ENCODE assay signal across 21 cellular contexts in the genomic region with DNA sequence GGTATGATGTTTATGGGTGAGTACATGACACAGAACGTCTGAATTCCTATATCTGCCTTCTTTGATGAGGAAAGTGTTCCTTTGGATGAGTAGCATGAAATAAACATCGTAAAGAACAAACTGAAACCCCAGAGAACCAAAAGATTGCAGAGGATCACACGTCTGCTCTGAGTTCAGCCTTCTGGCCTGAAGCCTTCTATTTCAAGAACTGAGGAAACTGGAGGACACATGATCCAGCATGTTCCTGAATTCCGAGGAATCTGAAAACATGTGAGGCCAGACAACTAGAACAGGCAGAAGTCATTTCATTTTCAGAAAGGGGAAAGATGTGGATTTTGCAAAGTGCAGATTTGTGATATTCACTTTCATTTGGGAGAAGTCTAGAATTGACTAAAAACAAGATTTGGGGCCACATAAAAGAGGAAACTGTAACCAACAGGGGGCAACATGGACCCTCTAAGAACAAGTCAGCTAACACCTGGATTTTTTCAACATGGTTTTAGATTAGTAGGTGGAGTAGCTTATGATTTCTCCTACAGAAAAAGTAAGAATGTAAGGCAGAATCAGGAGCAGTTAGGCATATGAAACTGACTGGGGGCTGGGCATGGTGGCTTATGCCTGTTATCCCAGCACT. TPM values are rescaled to one million over a fixed set of nuclear protein-coding genes. Genes with fewer than 3 reads are reported as not detected.
A peak's percentile ranks its signal among the peaks of the same experiment; 100 is the strongest.
DNase-seq lines count a peak whose midpoint lies in the region; FAIRE-seq and TF ChIP-seq lines count a peak whose summit lies in the region.
"Had no signal": no experiment of that assay in that cellular context is flagged by ENCODE, and none has a peak within 500 bp of the region (broad histone marks: within the 10 kb centered on the region; RNA-seq: fewer than 3 reads in every experiment).

No MANE protein-coding gene starts in this region.

- no peaks in the 10 kb centered on the region for H3K27me3 ChIP-seq in mammary epithelial cell (ENCODE audit: insufficient read depth, low read length)
- no peaks in the 10 kb centered on the region for H3K27me3 ChIP-seq in mesenchymal stem cell (ENCODE audit: control insufficient read depth in 1 of 2, insufficient read depth in 1 of 2, low read length in 2 of 2)
- H3K27me3 ChIP-seq in tibial nerve = no peaks in the 10 kb centered on the region
- H3K27me3 ChIP-seq: Peyer's patch had no signal

- no peak overlapping the region for H2BK12ac ChIP-seq in mesenchymal stem cell (ENCODE audit: low read length in 2 of 2)

- TF ChIP-seq EP300 in tibial nerve (IDR thresholded peaks at IDR 0.05) = peak in 1 of 2 donors; percentile 24

- intact Hi-C loops in mammary epithelial cell (cut with micrococcal nuclease) = no loop called here

- H3K23ac ChIP-seq in mesenchymal stem cell (ENCODE audit: low read length in 2 of 2) = no peak overlapping the region

- peak; percentile 51 for FAIRE-seq in HTR-8/SVneo (lab: Jason Lieb, UNC)
- FAIRE-seq: GM12891 had no signal

- no peak overlapping the region for H3K18ac ChIP-seq in mesenchymal stem cell (ENCODE audit: low read depth in 1 of 2, low read length in 2 of 2)

- H2AK5ac ChIP-seq in mesenchymal stem cell (ENCODE audit: low read length, severe bottlenecking) = no peak overlapping the region

- H3K27ac ChIP-seq in mammary epithelial cell (ENCODE audit: insufficient read depth, low read depth, low read length) (no peak overlapping the region), mesenchymal stem cell (ENCODE audit: low read length, poor library complexity, severe bottlenecking) (no peak overlapping the region), tibial nerve (no peak overlapping the region)
- H3K27ac ChIP-seq: Peyer's patch had no signal

- TF ChIP-seq POLR2A in tibial nerve (IDR thresholded peaks at IDR 0.05) = no peak

- H3K79me2 ChIP-seq in mammary epithelial cell (ENCODE audit: insufficient read depth, low read length) = no peaks in the 10 kb centered on the region

- H3K14ac ChIP-seq in mesenchymal stem cell (ENCODE audit: low read length in 2 of 2) = no peak overlapping the region

- H3K36me3 ChIP-seq in mammary epithelial cell (ENCODE audit: insufficient read depth, low read length) (no peaks in the 10 kb centered on the region), mesenchymal stem cell (ENCODE audit: control insufficient read depth in 1 of 2, insufficient read depth in 2 of 2, low read depth in 1 of 2, low read length in 2 of 2) (no peaks in the 10 kb centered on the region), tibial nerve (no peaks in the 10 kb centered on the region)
- H3K36me3 ChIP-seq: Peyer's patch had no signal

- dilution Hi-C loops in mammary epithelial cell (cut with HindIII; ENCODE audit: low sequenced_read_pairs) = no loop called here

- peak overlapping the region; percentile 48 for H3K4me2 ChIP-seq in mammary epithelial cell (ENCODE audit: insufficient read depth, low read depth, low read length)
- H3K4me2 ChIP-seq in mesenchymal stem cell (ENCODE audit: low read length, poor library complexity, severe bottlenecking) = no peak overlapping the region

- no peaks in the 10 kb centered on the region for H4K20me1 ChIP-seq in mammary epithelial cell (ENCODE audit: insufficient read depth, low read length)

- H3K9ac ChIP-seq in mammary epithelial cell (ENCODE audit: insufficient read depth, low read length) (no peak overlapping the region), mesenchymal stem cell (ENCODE audit: low read length) (peak overlapping the region; percentile 37)

- WGBS in mammary epithelial cell (ENCODE audit: low coverage, missing lambda C conversion rate) = 5% methylated on average over 4 of the region's 4 CpGs
- 64% methylated on average over 4 of the region's 4 CpGs for WGBS in mesenchymal stem cell
- 60 to 64% methylated on average over 4 of the region's 4 CpGs for WGBS in tibial nerve, 2 donors

- H3K4ac ChIP-seq in mesenchymal stem cell (ENCODE audit: low read depth in 1 of 2, low read length in 2 of 2) = no peak overlapping the region

- H4K91ac ChIP-seq in mesenchymal stem cell (ENCODE audit: low read length) = no peak overlapping the region

- CTCF ChIA-PET in mammary epithelial cell (lab: Charles Lee; ENCODE audit: low non-redundant PET) = no interaction called here

- no peaks in the 10 kb centered on the region for H3K9me3 ChIP-seq in mammary epithelial cell (replicated peaks; ENCODE audit: insufficient read depth, low read length)
- H3K9me3 ChIP-seq in mesenchymal stem cell (ENCODE audit: control insufficient read depth, low read length) = no peaks in the 10 kb centered on the region
- H3K9me3 ChIP-seq in tibial nerve = no peaks in the 10 kb centered on the region
- H3K9me3 ChIP-seq: Peyer's patch had no signal

- H3K79me1 ChIP-seq in mesenchymal stem cell (replicated peaks; ENCODE audit: low read length, poor library complexity, severe bottlenecking) = no peaks in the 10 kb centered on the region

- TF ChIP-seq CTCF in mammary epithelial cell (conservative IDR thresholded peaks at IDR 0.05 in 1 of 2, IDR thresholded peaks at IDR 0.05 in 1 of 2; ENCODE audit: extremely low read depth in 1 of 2, insufficient read depth in 1 of 2, low read depth in 1 of 2, low read length in 2 of 2) (peak in 1 of 2 donors; percentile 0), tibial nerve (IDR thresholded peaks at IDR 0.05) (no peak)

- H3K4me1 ChIP-seq in mammary epithelial cell (ENCODE audit: insufficient read depth, low read length) (no peaks in the 10 kb centered on the region), mesenchymal stem cell (ENCODE audit: control insufficient read depth, insufficient read depth, low read depth, low read length) (no peaks in the 10 kb centered on the region), tibial nerve (no peaks in the 10 kb centered on the region)
- H3K4me1 ChIP-seq: Peyer's patch had no signal

- no peak overlapping the region for H2BK120ac ChIP-seq in mesenchymal stem cell (ENCODE audit: low read depth, low read length)

- no peak overlapping the region for H4K8ac ChIP-seq in mesenchymal stem cell (ENCODE audit: low read length)

- in situ Hi-C loops in mammary epithelial cell (cut with MboI; ENCODE audit: low sequenced_read_pairs in 2 of 2) = no loop called here

- peak overlapping the region; percentile 83 for H2AFZ ChIP-seq in mammary epithelial cell (ENCODE audit: low read depth, low read length)
- no peak overlapping the region for H2AFZ ChIP-seq in mesenchymal stem cell (ENCODE audit: low read depth, low read length)

- H2BK15ac ChIP-seq in mesenchymal stem cell (ENCODE audit: low read depth, poor library complexity, severe bottlenecking) = peak overlapping the region; percentile 48

- no TSS peak for BruUV-seq in mammary epithelial cell (replicated peaks; lab: Mats Ljungman, UMichigan)

- DNase-seq in Ammon's horn (ENCODE audit: low spot score) (peak; percentile 25), HTR-8/SVneo (ENCODE audit: insufficient read length, low spot score) (no peak), mammary epithelial cell (peak; percentile 45), mesenchymal stem cell (peak; percentile 46), tibial nerve (ENCODE audit: low spot score in 2 of 2) (no peak), A172 (ENCODE audit: low spot score) (no peak), hippocampal formation (lab: John Stamatoyannopoulos, UW) (no peak), SHP77 treated with DMSO at 0.1 percent for 48 hours (lab: John Stamatoyannopoulos, UW) (no peak)
- DNase-seq: activated T-cell treated with anti-CD3 and anti-CD28 coated beads, Interleukin-2, amount 50 U/mL, for 1 hour; immature natural killer cell; NCI-H1105; Peyer's patch had no signal

- H3K4me3 ChIP-seq in mammary epithelial cell (replicated peaks in 1 of 3; ENCODE audit: insufficient read depth in 1 of 3, low read depth in 2 of 3, low read length in 3 of 3) = no peak overlapping the region
- no peak overlapping the region for H3K4me3 ChIP-seq in mesenchymal stem cell (ENCODE audit: insufficient read depth in 1 of 2, low read depth in 1 of 2, low read length in 2 of 2)
- H3K4me3 ChIP-seq in tibial nerve = no peak overlapping the region
- H3K4me3 ChIP-seq: Peyer's patch had no signal

- no peak overlapping the region for H2BK5ac ChIP-seq in mesenchymal stem cell (ENCODE audit: low read depth, low read length, poor library complexity, severe bottlenecking)

RNA-seq across cellular contexts. Expression of gene SULT6B1, which starts 8.3 kb away (rescaled TPM):
- total RNA-seq in mammary epithelial cell (not detected), tibial nerve (not detected)
- not detected for polyA plus RNA-seq in mammary epithelial cell
- polyA minus RNA-seq in mammary epithelial cell = not detected
- not detected for polyA plus RNA-seq in mesenchymal stem cell (2013, experiment 1 of 2)
- not detected for polyA plus RNA-seq in mesenchymal stem cell (2013, experiment 2 of 2)
- not detected in 2 replicates for total RNA-seq in A172 (2014; rRNA removed; shearing (Covaris generic))
- total RNA-seq: chondrocyte; fibroblast of lung; HT1080; Peyer's patch; pulmonary artery endothelial cell; T-helper 1 cell treated with Interleukin-12 subunit alpha and Interleukin-12 subunit beta and Interleukin-4 antibody, amounts not matched to agents 30 ng/mL and 1 ng/mL, for 36 hours; temporal lobe had no signal
- polyA plus RNA-seq: adipose tissue, BJ, fibroblast of lung, immature natural killer cell had no signal

RNA-seq across cellular contexts. Expression of gene CEBPZOS, which starts 16.2 kb away (rescaled TPM):
- total RNA-seq in mammary epithelial cell (10 to 100 TPM; 15.2 to 41.5 TPM), tibial nerve (10 to 100 TPM; 18.0 to 28.2 (median 21.8) TPM)
- 29.1 TPM for polyA plus RNA-seq in mammary epithelial cell
- 20.3 TPM for polyA minus RNA-seq in mammary epithelial cell
- 41.3 TPM for polyA plus RNA-seq in mesenchymal stem cell (2013, experiment 1 of 2)
- 42.9 TPM for polyA plus RNA-seq in mesenchymal stem cell (2013, experiment 2 of 2)
- 29.5 and 45.3 TPM in 2 replicates for total RNA-seq in A172 (2014; rRNA removed; shearing (Covaris generic))
- total RNA-seq: chondrocyte had no signal

RNA-seq across cellular contexts. Expression of gene EIF2AK2, which starts 23.3 kb away (rescaled TPM):
- total RNA-seq in mammary epithelial cell (10 to 100 TPM; 30.3 to 38.7 TPM), tibial nerve (10 to 100 TPM; 21.6 to 36.0 (median 25.7) TPM)
- 11.1 TPM for polyA plus RNA-seq in mammary epithelial cell
- 25.4 TPM for polyA minus RNA-seq in mammary epithelial cell
- 38.2 TPM for polyA plus RNA-seq in mesenchymal stem cell (2013, experiment 1 of 2)
- polyA plus RNA-seq in mesenchymal stem cell (2013, experiment 2 of 2) = 39.0 TPM
- 33.7 and 43.1 TPM in 2 replicates for total RNA-seq in A172 (2014; rRNA removed; shearing (Covaris generic))

RNA-seq across cellular contexts. Expression of gene CEBPZ, which starts 51.3 kb away (rescaled TPM):
- total RNA-seq in mammary epithelial cell = 10 to 100 TPM; 30.2 to 58.7 TPM
- polyA plus RNA-seq in mammary epithelial cell = 14.6 TPM
- polyA minus RNA-seq in mammary epithelial cell = 19.4 TPM
- 27.8 TPM for polyA plus RNA-seq in mesenchymal stem cell (2013, experiment 1 of 2)
- 28.1 TPM for polyA plus RNA-seq in mesenchymal stem cell (2013, experiment 2 of 2)
- total RNA-seq in tibial nerve = 10 to 100 TPM; 25.3 to 37.9 (median 29.0) TPM
- total RNA-seq in A172 (2014; rRNA removed; shearing (Covaris generic)) = 62.1 and 89.8 TPM in 2 replicates

RNA-seq across cellular contexts. Expression of gene NDUFAF7, which starts 51.3 kb away (rescaled TPM):
- total RNA-seq in mammary epithelial cell = 10 to 100 TPM in 1 of 2 donors, 1 to 10 TPM in 1; 9.3 to 16.5 TPM
- 9.8 TPM for polyA plus RNA-seq in mammary epithelial cell
- polyA minus RNA-seq in mammary epithelial cell = 24.5 TPM
- polyA plus RNA-seq in mesenchymal stem cell (2013, experiment 1 of 2) = 9.6 TPM
- 9.9 TPM for polyA plus RNA-seq in mesenchymal stem cell (2013, experiment 2 of 2)
- 10 to 100 TPM; 14.7 to 23.4 (median 19.1) TPM for total RNA-seq in tibial nerve
- total RNA-seq in A172 (2014; rRNA removed; shearing (Covaris generic)) = 12.0 and 18.1 TPM in 2 replicates

Comparison
In these comparisons a context has a peak if more than half of its experiments do, and no peak if none do; other contexts are left out.
1. DNase-seq: peak in Ammon's horn (single experiment), mammary epithelial cell (single experiment) and mesenchymal stem cell (single experiment); none in HTR-8/SVneo (single experiment), tibial nerve (0 of 2), A172 (single experiment), hippocampal formation (0 of 2) and SHP77 treated with DMSO at 0.1 percent for 48 hours (single experiment).